ENCODE assay signal across 13 cellular contexts in the genomic region with DNA sequence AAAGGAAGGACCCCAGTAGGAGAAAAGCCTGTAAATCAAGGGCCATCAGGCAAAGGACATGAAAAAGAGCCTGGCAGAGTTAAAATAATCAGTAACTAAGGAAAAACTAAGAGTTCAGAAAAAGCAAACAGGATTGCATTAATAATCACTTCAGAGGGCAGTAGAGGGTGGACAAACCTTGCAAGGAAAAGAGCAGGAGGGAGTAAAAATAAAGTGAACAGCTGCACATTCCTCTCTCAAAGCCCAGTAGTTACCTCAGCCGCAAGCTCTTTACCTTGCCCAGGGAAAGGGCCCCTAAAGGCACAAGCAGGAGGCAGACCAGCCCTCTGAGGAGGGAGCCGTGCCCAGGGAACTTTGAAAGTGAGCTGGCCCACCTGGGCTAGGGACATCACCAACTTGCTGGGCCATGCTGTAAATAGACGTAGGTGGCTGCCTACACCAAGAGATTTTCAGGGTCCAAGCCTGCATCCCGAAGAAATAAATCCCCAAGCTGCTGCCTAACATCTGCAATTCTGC.
"Had no signal": no experiment of that assay in that cellular context is flagged by ENCODE, and none has a peak within 500 bp of the region (broad histone marks: within the 10 kb centered on the region; RNA-seq: fewer than 3 reads in every experiment).

No MANE protein-coding gene starts in this region.

- H3K27ac Mint-ChIP-seq: activated CD4-positive, alpha-beta memory T cell treated with anti-CD3 and anti-CD28 coated beads, Interleukin-2, amount 10 ng/mL, durations not matched to agents 7 days and 5 days; activated naive CD8-positive, alpha-beta T cell treated with anti-CD3 and anti-CD28 coated beads for 36 hours; activated T-cell treated with anti-CD3 and anti-CD28 coated beads, Interleukin-2, amount 50 U/mL, for 72 hours; natural killer cell; T-helper 2 cell treated with Interferon-gamma antibody and Interleukin-4, amounts not matched to agents 5 μg/mL and 100 μg/mL, for 36 hours had no signal

- H3K4me1 Mint-ChIP-seq: activated CD4-positive, alpha-beta memory T cell treated with anti-CD3 and anti-CD28 coated beads, Interleukin-2, amount 10 ng/mL, durations not matched to agents 7 days and 5 days; activated naive CD8-positive, alpha-beta T cell treated with anti-CD3 and anti-CD28 coated beads for 36 hours; natural killer cell had no signal

- H3K9me3 Mint-ChIP-seq: activated CD4-positive, alpha-beta memory T cell treated with anti-CD3 and anti-CD28 coated beads, Interleukin-2, amount 10 ng/mL, durations not matched to agents 7 days and 5 days; activated naive CD8-positive, alpha-beta T cell treated with anti-CD3 and anti-CD28 coated beads for 36 hours; natural killer cell; T-helper 2 cell treated with Interferon-gamma antibody and Interleukin-4, amounts not matched to agents 5 μg/mL and 100 μg/mL, for 36 hours had no signal

- H3K27me3 ChIP-seq: breast epithelium had no signal

- ATAC-seq: activated T-cell treated with anti-CD3 and anti-CD28 coated beads, Interleukin-2, amount 50 U/mL, for 72 hours; left colon; natural killer cell; stimulated activated naive CD8-positive, alpha-beta T cell treated with anti-CD3 and anti-CD28 coated beads, Interleukin-15, Interleukin-2, amounts not matched to agents 100 U/mL and 50 U/mL, for 24 hours had no signal

- H3K36me3 ChIP-seq: breast epithelium had no signal

- DNase-seq: activated CD4-positive, alpha-beta memory T cell treated with anti-CD3 and anti-CD28 coated beads, Interleukin-2, amount 10 ng/mL, durations not matched to agents 7 days and 5 days; activated CD4-positive, CD25-positive, alpha-beta regulatory T cell treated with anti-CD3 and anti-CD28 coated beads, Interleukin-2, amount 50 U/mL, for 72 hours; activated gamma-delta T cell treated with Interleukin-2 at 50 U/mL for 16 hours; activated naive CD8-positive, alpha-beta T cell treated with anti-CD3 and anti-CD28 coated beads for 36 hours; activated T-cell treated with anti-CD3 and anti-CD28 coated beads, Interleukin-2, amount 50 U/mL, for 72 hours; foreskin melanocyte; left colon; natural killer cell; stimulated activated CD4-positive, alpha-beta T cell treated with anti-CD3 and anti-CD28 coated beads, Interleukin-4, amount 100 ng/mL, for 1 hour; stimulated activated CD8-positive, alpha-beta memory T cell treated with anti-CD3 and anti-CD28 coated beads, Interleukin-4, amount 100 ng/mL, for 48 hours; stimulated activated naive CD8-positive, alpha-beta T cell treated with anti-CD3 and anti-CD28 coated beads, Interleukin-15, Interleukin-2, amounts not matched to agents 100 U/mL and 50 U/mL, for 24 hours had no signal

- H3K4me3 ChIP-seq: breast epithelium had no signal

- H3K4me1 ChIP-seq: breast epithelium had no signal

- H3K9me3 ChIP-seq: breast epithelium had no signal

- H3K36me3 Mint-ChIP-seq: activated naive CD8-positive, alpha-beta T cell treated with anti-CD3 and anti-CD28 coated beads for 36 hours; natural killer cell had no signal

- H3K4me3 Mint-ChIP-seq: activated CD4-positive, alpha-beta memory T cell treated with anti-CD3 and anti-CD28 coated beads, Interleukin-2, amount 10 ng/mL, durations not matched to agents 7 days and 5 days; activated naive CD8-positive, alpha-beta T cell treated with anti-CD3 and anti-CD28 coated beads for 36 hours; activated T-cell treated with anti-CD3 and anti-CD28 coated beads, Interleukin-2, amount 50 U/mL, for 72 hours; natural killer cell; T-helper 2 cell treated with Interferon-gamma antibody and Interleukin-4, amounts not matched to agents 5 μg/mL and 100 μg/mL, for 36 hours had no signal

- H3K27ac ChIP-seq: breast epithelium had no signal
